In genomic region chr14:22819191-22819988, GRCh38 we compare ENCODE assay signal across 7 cellular contexts. TPM values are rescaled to one million over a fixed set of nuclear protein-coding genes. Genes with fewer than 3 reads are reported as not detected.
DNase-seq lines count a peak whose midpoint lies in the region; ATAC-seq and TF ChIP-seq lines count a peak whose summit lies in the region.
"Had no signal": no experiment of that assay in that cellular context is flagged by ENCODE, and none has a peak within 500 bp of the region (broad histone marks: within the 10 kb centered on the region; RNA-seq: fewer than 3 reads in every experiment).

No MANE protein-coding gene starts in this region.

- TF ChIP-seq CTCF in fibroblast of mammary gland (conservative IDR thresholded peaks at IDR 0.05; ENCODE audit: control insufficient read depth, insufficient read depth, low read depth, low read length): no peak

- H3K4me3 Mint-ChIP-seq in stimulated activated memory B cell treated with anti-CD40 and anti-IgM and Interleukin-4, amounts not matched to agents 10 μg/mL and 1 μg/mL and 100 μg/mL, for 72 hours: peak overlapping the region; percentile 65
- H3K4me3 Mint-ChIP-seq: neural crest cell had no signal

- no peaks in the 10 kb centered on the region for H3K9me3 Mint-ChIP-seq in stimulated activated memory B cell treated with anti-CD40 and anti-IgM and Interleukin-4, amounts not matched to agents 10 μg/mL and 1 μg/mL and 100 μg/mL, for 72 hours
- H3K9me3 Mint-ChIP-seq: neural crest cell had no signal

- no peaks in the 10 kb centered on the region for H3K27me3 Mint-ChIP-seq in stimulated activated memory B cell treated with anti-CD40 and anti-IgM and Interleukin-4, amounts not matched to agents 10 μg/mL and 1 μg/mL and 100 μg/mL, for 72 hours

- no peak overlapping the region for H3K4me3 ChIP-seq in fibroblast of mammary gland (ENCODE audit: control insufficient read depth, low read depth, low read length)

- peaks cover 65% of the 10 kb centered on the region for H3K4me1 Mint-ChIP-seq in stimulated activated memory B cell treated with anti-CD40 and anti-IgM and Interleukin-4, amounts not matched to agents 10 μg/mL and 1 μg/mL and 100 μg/mL, for 72 hours

- peak; percentile 76 for DNase-seq in AG20443 (ENCODE audit: low spot score)
- DNase-seq in HT1080 (ENCODE audit: low read depth): peak; percentile 55
- peak; percentile 63 for DNase-seq in fibroblast of mammary gland (ENCODE audit: low read depth)
- DNase-seq in NOMO-1 (lab: John Stamatoyannopoulos, UW; ENCODE audit: unreplicated experiment in 2 of 2): no peak

- H3K36me3 Mint-ChIP-seq in stimulated activated memory B cell treated with anti-CD40 and anti-IgM and Interleukin-4, amounts not matched to agents 10 μg/mL and 1 μg/mL and 100 μg/mL, for 72 hours: no peaks in the 10 kb centered on the region

- H3K27ac Mint-ChIP-seq in stimulated activated memory B cell treated with anti-CD40 and anti-IgM and Interleukin-4, amounts not matched to agents 10 μg/mL and 1 μg/mL and 100 μg/mL, for 72 hours: peak overlapping the region; percentile 78

- peak; percentile 42 for ATAC-seq in stimulated activated memory B cell treated with anti-CD40 and anti-IgM and Interleukin-4, amounts not matched to agents 10 μg/mL and 1 μg/mL and 100 μg/mL, for 72 hours
- ATAC-seq in GM21528 (IDR thresholded peaks at IDR 0.05; ENCODE audit: low FRiP score, unreplicated experiment): no peak

RNA-seq across cellular contexts. Expression of gene SLC7A7, which starts 4.2 kb away (rescaled TPM):
- 1.1 and 2.0 TPM in 2 replicates for total RNA-seq in HT1080 (2014; rRNA removed; shearing (Covaris generic))
- polyA plus RNA-seq in HT1080 (2015; cell fraction: cytosol; rRNA removed): 0.54 and 1.1 TPM in 2 replicates
- polyA plus RNA-seq in HT1080 (2015; cell fraction: nucleus; rRNA removed): 2.6 and 3.3 TPM in 2 replicates

RNA-seq across cellular contexts. Expression of gene MRPL52, which starts 10.3 kb away (rescaled TPM):
- 106 and 146 TPM in 2 replicates for total RNA-seq in HT1080 (2014; rRNA removed; shearing (Covaris generic))
- 143 and 233 TPM in 2 replicates for polyA plus RNA-seq in HT1080 (2015; cell fraction: cytosol; rRNA removed)
- polyA plus RNA-seq in HT1080 (2015; cell fraction: nucleus; rRNA removed): 118 and 121 TPM in 2 replicates

RNA-seq across cellular contexts. Expression of gene MMP14, which starts 17.0 kb away (rescaled TPM):
- total RNA-seq in HT1080 (2014; rRNA removed; shearing (Covaris generic)): 480 and 530 TPM in 2 replicates
- 520 and 545 TPM in 2 replicates for polyA plus RNA-seq in HT1080 (2015; cell fraction: cytosol; rRNA removed)
- 2,350 and 2,450 TPM in 2 replicates for polyA plus RNA-seq in HT1080 (2015; cell fraction: nucleus; rRNA removed)

RNA-seq across cellular contexts. Expression of gene LRP10, which starts 52.1 kb away (rescaled TPM):
- 65.5 and 86.0 TPM in 2 replicates for total RNA-seq in HT1080 (2014; rRNA removed; shearing (Covaris generic))
- 123 and 137 TPM in 2 replicates for polyA plus RNA-seq in HT1080 (2015; cell fraction: cytosol; rRNA removed)
- 141 and 148 TPM in 2 replicates for polyA plus RNA-seq in HT1080 (2015; cell fraction: nucleus; rRNA removed)

RNA-seq across cellular contexts. Expression of gene OXA1L, which starts 52.9 kb away (rescaled TPM):
- total RNA-seq in HT1080 (2014; rRNA removed; shearing (Covaris generic)): 150 and 207 TPM in 2 replicates
- polyA plus RNA-seq in HT1080 (2015; cell fraction: cytosol; rRNA removed): 134 and 144 TPM in 2 replicates
- 250 and 305 TPM in 2 replicates for polyA plus RNA-seq in HT1080 (2015; cell fraction: nucleus; rRNA removed)

Comparison
In these comparisons a context has a peak if more than half of its experiments do, and no peak if none do; other contexts are left out.
1. DNase-seq: peak in AG20443 (single experiment), HT1080 (single experiment) and fibroblast of mammary gland (single experiment); none in NOMO-1 (0 of 2).